Comparison of ENCODE assay signal across 9 cellular contexts in the genomic region with DNA sequence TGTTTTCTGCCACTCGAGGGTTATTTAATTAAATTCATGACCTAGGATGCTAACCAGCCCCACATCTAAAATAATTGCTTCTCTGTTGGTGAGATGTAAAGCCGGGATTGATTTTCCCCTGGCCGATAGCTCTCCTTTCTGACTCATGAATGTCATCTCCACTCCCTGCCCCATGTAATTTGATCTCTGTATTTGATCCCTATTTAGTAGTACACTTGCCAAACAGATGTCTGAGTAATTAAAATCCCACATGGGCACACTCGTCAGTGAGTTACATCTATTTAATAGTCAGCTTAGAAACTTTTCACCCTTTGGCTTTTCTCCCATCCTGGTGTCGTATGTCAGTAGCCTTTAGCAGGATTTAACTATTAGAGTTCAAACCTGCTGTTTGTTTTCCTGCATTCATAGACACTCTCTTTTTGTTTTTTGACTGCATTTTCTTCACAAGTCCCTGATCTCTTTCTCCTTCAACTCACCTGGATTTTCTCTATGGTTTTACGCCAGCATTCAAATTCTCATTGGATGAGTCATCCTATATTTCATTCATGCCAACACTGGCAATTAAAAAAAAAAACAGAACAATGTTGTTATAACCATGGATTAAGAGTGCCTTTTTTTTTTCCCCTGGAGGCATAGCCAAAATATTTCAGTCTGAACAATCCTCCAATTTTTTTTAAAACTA.
A peak's percentile ranks its signal among the peaks of the same experiment; 100 is the strongest.
DNase-seq lines count a peak whose midpoint lies in the region; ATAC-seq, FAIRE-seq and TF ChIP-seq lines count a peak whose summit lies in the region.
"Had no signal": no experiment of that assay in that cellular context is flagged by ENCODE, and none has a peak within 500 bp of the region (broad histone marks: within the 10 kb centered on the region; RNA-seq: fewer than 3 reads in every experiment).

No MANE protein-coding gene starts in this region.

- peak; percentile 93 for ATAC-seq in foreskin keratinocyte
- no peak for ATAC-seq in GM18907 (IDR thresholded peaks at IDR 0.05; ENCODE audit: unreplicated experiment)

- BruUV-seq in A673 (replicated peaks; lab: Mats Ljungman, UMichigan), result no TSS peak

- POLR2A ChIA-PET in A673 (lab: Charles Lee; ENCODE audit: low non-redundant PET), result no interaction called here

- intact Hi-C loops in A673 (cut with micrococcal nuclease; ENCODE audit: unreplicated experiment), result loop anchor here (10.0 kb wide), 2 partner anchors 203 to 433 kb away; no protein-coding TSS in a partner anchor

- peak; percentile 90 for DNase-seq in A673 (ENCODE audit: low spot score)
- DNase-seq in HT-29 (ENCODE audit: low spot score), result peak; percentile 64
- DNase-seq in RCC 7860 (ENCODE audit: low spot score), result peak; percentile 64
- DNase-seq in foreskin keratinocyte, result peak; percentile 91 to 95
- DNase-seq in NK-92 (lab: John Stamatoyannopoulos, UW; ENCODE audit: unreplicated experiment), result no peak
- DNase-seq in stimulated activated naive CD4-positive, alpha-beta T cell (lab: John Stamatoyannopoulos, UW), result no peak
- no peak for DNase-seq in right atrium auricular region (ENCODE audit: low spot score)

- no peaks in the 10 kb centered on the region for H3K36me3 ChIP-seq in A673 (ENCODE audit: insufficient read depth, low read length, poor library complexity, severe bottlenecking)
- no peaks in the 10 kb centered on the region for H3K36me3 ChIP-seq in right atrium auricular region
- H3K36me3 ChIP-seq: esophagus muscularis mucosa had no signal

- H3K9me3 ChIP-seq in A673 (ENCODE audit: low read depth, low read length, poor library complexity, severe bottlenecking) (no peaks in the 10 kb centered on the region), right atrium auricular region (no peaks in the 10 kb centered on the region)
- H3K9me3 ChIP-seq: esophagus muscularis mucosa had no signal

- H3K4me3 ChIP-seq in A673 (ENCODE audit: low read depth, low read length, poor library complexity, severe bottlenecking) (peak overlapping the region; percentile 3), right atrium auricular region (no peak overlapping the region)
- H3K4me3 ChIP-seq: esophagus muscularis mucosa had no signal

- H3K4me1 ChIP-seq in A673 (ENCODE audit: insufficient read depth, low read length, poor library complexity, severe bottlenecking) (peaks cover 26% of the 10 kb centered on the region), foreskin keratinocyte (peaks cover 36% of the 10 kb centered on the region), right atrium auricular region (no peaks in the 10 kb centered on the region)

- no peak for TF ChIP-seq CTCF in A673 (conservative IDR thresholded peaks at IDR 0.05; ENCODE audit: low read depth, low read length)
- TF ChIP-seq CTCF in foreskin keratinocyte (conservative IDR thresholded peaks at IDR 0.05), result no peak
- TF ChIP-seq CTCF in right atrium auricular region (IDR thresholded peaks at IDR 0.05), result no peak

- FAIRE-seq in RCC 7860 (lab: Jason Lieb, UNC), result peak; percentile 84

- CTCF ChIA-PET in A673 (lab: Charles Lee), result no interaction called here

- H3K27ac ChIP-seq in A673 (ENCODE audit: low read depth, low read length, poor library complexity, severe bottlenecking) (no peak overlapping the region), foreskin keratinocyte (peak overlapping the region; percentile 41), right atrium auricular region (no peak overlapping the region)
- H3K27ac ChIP-seq: esophagus muscularis mucosa had no signal

- H3K27me3 ChIP-seq in A673 (replicated peaks; ENCODE audit: insufficient read depth, low read depth, low read length, poor library complexity) (no peaks in the 10 kb centered on the region), foreskin keratinocyte (no peaks in the 10 kb centered on the region), right atrium auricular region (no peaks in the 10 kb centered on the region)
- H3K27me3 ChIP-seq: esophagus muscularis mucosa had no signal

Comparison
In these comparisons a context has a peak if more than half of its experiments do, and no peak if none do; other contexts are left out.
1. DNase-seq: peak in A673 (single experiment), HT-29 (single experiment), RCC 7860 (single experiment) and foreskin keratinocyte (2 of 2); none in NK-92 (single experiment), stimulated activated naive CD4-positive, alpha-beta T cell (0 of 6) and right atrium auricular region (single experiment).